In the genomic region with DNA sequence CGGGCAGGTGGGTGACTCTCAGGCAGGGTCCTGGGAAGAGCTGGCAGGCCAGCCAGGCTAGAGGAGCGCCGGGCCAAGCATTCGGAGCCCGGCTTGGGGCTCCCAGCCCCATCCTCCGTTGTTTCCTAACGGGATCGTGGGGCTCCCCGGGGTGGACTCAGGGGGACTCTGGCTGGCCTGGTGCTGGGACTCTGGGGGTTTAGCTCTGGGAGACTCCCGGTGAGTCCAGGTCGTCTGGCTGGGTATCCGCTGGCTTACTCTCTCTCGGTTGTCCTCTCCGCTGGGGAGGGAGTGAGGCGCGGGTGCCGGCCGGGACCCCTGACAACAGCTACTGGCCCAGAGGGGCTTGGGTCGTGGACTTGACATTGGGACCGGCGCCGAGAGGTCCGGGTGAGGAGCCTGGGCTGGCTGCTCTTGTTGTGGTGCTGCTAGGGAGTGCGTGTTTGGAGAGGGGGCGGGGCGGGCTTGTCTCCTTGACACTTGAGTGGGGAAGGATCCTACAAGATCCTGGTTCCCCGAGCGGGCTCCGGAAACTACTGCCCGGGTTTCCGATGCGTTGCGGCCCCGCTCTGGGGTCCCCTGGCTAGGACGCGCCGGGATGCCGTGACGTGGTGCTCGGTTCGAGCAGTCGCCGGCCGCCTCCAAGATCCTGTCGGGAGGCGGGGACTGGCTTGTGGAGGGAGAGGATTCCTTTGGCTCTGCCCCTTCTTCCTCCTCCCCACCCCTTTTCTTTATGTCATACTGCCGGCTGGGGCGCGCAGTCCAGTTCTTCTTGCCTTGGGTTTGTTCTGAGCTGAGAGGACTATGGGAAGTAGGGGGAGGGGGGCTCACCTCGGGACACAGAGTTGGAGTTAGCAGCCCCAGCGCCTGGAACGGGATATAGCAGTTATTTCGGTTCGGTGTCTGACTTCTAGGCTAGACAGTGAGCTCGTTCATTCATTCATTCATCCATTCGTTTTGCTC, we compare ENCODE assay signal across 8 cellular contexts. TPM values are rescaled to one million over a fixed set of nuclear protein-coding genes. Genes with fewer than 3 reads are reported as not detected.
DNase-seq lines count a peak whose midpoint lies in the region; ATAC-seq and TF ChIP-seq lines count a peak whose summit lies in the region.

No MANE protein-coding gene starts in this region.

- no peaks in the 10 kb centered on the region for H3K27me3 ChIP-seq in vagina

- peaks cover 0 to 2% of the 10 kb centered on the region in 2 donors for H3K36me3 ChIP-seq in vagina

- intact Hi-C loops in vagina (cut with DNase I) = no loop called here

- in situ Hi-C loops in astrocyte of the cerebellum (cut with HindIII; ENCODE audit: low sequenced_read_pairs) = no loop called here

- peaks cover 25% of the 10 kb centered on the region for H3K4me1 ChIP-seq in vagina

- POLR2A ChIA-PET in GM10248 (lab: Yijun Ruan, JAX) = no interaction called here

- no peak for TF ChIP-seq CTCF in GM10248 (IDR thresholded peaks at IDR 0.05; ENCODE audit: control extremely low read depth, extremely low read depth, low read depth, missing control alignments)
- TF ChIP-seq CTCF in astrocyte of the cerebellum (IDR thresholded peaks at IDR 0.05; ENCODE audit: low read depth, low read length, missing control alignments) = no peak
- TF ChIP-seq CTCF in vagina (IDR thresholded peaks at IDR 0.05) = no peak

- CTCF ChIA-PET in GM10248 (lab: Yijun Ruan, JAX) = interaction anchor here (0.8 to 2.0 kb wide), 4 partner anchors 10 to 34 kb away, joined by 3 to 9 read pairs (median 3); no protein-coding TSS in a partner anchor

- peak overlapping the region; percentile 96 for H3K27ac ChIP-seq in vagina

- peak in 1 of 2 donors; percentile 40 for TF ChIP-seq POLR2A in vagina (IDR thresholded peaks at IDR 0.05)

- no peaks in the 10 kb centered on the region for H3K9me3 ChIP-seq in vagina

- peak overlapping the region; percentile 100 for H3K4me3 ChIP-seq in astrocyte of the cerebellum (ENCODE audit: low read depth, low read length)
- peak overlapping the region; percentile 80 to 97 for H3K4me3 ChIP-seq in vagina

- peak; percentile 30 for ATAC-seq in HG02759 (IDR thresholded peaks at IDR 0.05; ENCODE audit: unreplicated experiment)

- DNase-seq in GM10248 (ENCODE audit: extremely low spot score) (peak; percentile 57), NCI-H1436 treated with DMSO at 0.1 percent for 48 hours (lab: John Stamatoyannopoulos, UW) (peak; percentile 8), T-helper 22 cell (ENCODE audit: low read depth) (peak; percentile 47), astrocyte of the cerebellum (ENCODE audit: low read depth) (peak; percentile 68), hepatic stellate cell (ENCODE audit: low spot score) (peak; percentile 83), putamen (ENCODE audit: low spot score) (peak; percentile 70), vagina (ENCODE audit: extremely low spot score in 2 of 2) (peak in 1 of 2 donors; percentile 93)

RNA-seq across cellular contexts. Expression of gene EMSY, which starts 0.6 kb away (rescaled TPM):
- total RNA-seq in vagina = 31.2 TPM
